In genomic region chr17:42289863-42290165, GRCh38 we compare ENCODE assay signal across 10 cellular contexts. TPM values are rescaled to one million over a fixed set of nuclear protein-coding genes. Genes with fewer than 3 reads are reported as not detected.
A peak's percentile ranks its signal among the peaks of the same experiment; 100 is the strongest.
DNase-seq lines count a peak whose midpoint lies in the region; ATAC-seq and TF ChIP-seq lines count a peak whose summit lies in the region.
"Had no signal": no experiment of that assay in that cellular context is flagged by ENCODE, and none has a peak within 500 bp of the region (broad histone marks: within the 10 kb centered on the region; RNA-seq: fewer than 3 reads in every experiment).

No MANE protein-coding gene starts in this region.

- H3K27me3 ChIP-seq in heart left ventricle (no peaks in the 10 kb centered on the region), heart right ventricle (no peaks in the 10 kb centered on the region), sigmoid colon (no peaks in the 10 kb centered on the region), upper lobe of right lung (no peaks in the 10 kb centered on the region)

- peaks cover 19% of the 10 kb centered on the region for H3K36me3 Mint-ChIP-seq in activated naive CD8-positive, alpha-beta T cell

- TF ChIP-seq CTCF in heart left ventricle (IDR thresholded peaks at IDR 0.05), result no peak
- no peak for TF ChIP-seq CTCF in heart right ventricle (IDR thresholded peaks at IDR 0.05)
- no peak for TF ChIP-seq CTCF in sigmoid colon (IDR thresholded peaks at IDR 0.05)
- no peak for TF ChIP-seq CTCF in upper lobe of right lung (IDR thresholded peaks at IDR 0.05)

- DNase-seq in heart left ventricle (no peak), heart right ventricle (no peak), sigmoid colon (peak; percentile 62), upper lobe of right lung (peak; percentile 65), activated gamma-delta T cell (lab: John Stamatoyannopoulos, UW) (no peak), HPDE6-E6E7 (ENCODE audit: extremely low spot score) (no peak), NCI-H128 (lab: John Stamatoyannopoulos, UW; ENCODE audit: unreplicated experiment) (no peak)
- DNase-seq: caudate nucleus, MV-4-11 had no signal

- H3K9me3 ChIP-seq in heart left ventricle, result no peaks in the 10 kb centered on the region
- H3K9me3 ChIP-seq in heart right ventricle, result no peaks in the 10 kb centered on the region
- no peaks in the 10 kb centered on the region for H3K9me3 ChIP-seq in sigmoid colon
- no peaks in the 10 kb centered on the region for H3K9me3 ChIP-seq in upper lobe of right lung

- no peak for TF ChIP-seq EP300 in sigmoid colon (IDR thresholded peaks at IDR 0.05)

- 87 to 92% (median 90%) methylated on average over 5 to 6 of the region's 6 CpGs for WGBS in heart left ventricle, 4 donors
- WGBS in heart right ventricle, 2 donors, result 90 to 91% methylated on average over 6 of the region's 6 CpGs
- WGBS in sigmoid colon, 2 donors, result 74 to 89% methylated on average over 6 of the region's 6 CpGs

- no peak for ATAC-seq in heart left ventricle
- no peak for ATAC-seq in heart right ventricle
- no peak for ATAC-seq in upper lobe of right lung

- peak overlapping the region; percentile 97 for H3K27ac Mint-ChIP-seq in activated naive CD8-positive, alpha-beta T cell

- H3K36me3 ChIP-seq in heart left ventricle (peaks cover 0 to 39% (median 12%) of the 10 kb centered on the region in 9 donors), heart right ventricle (peaks cover 0 to 45% (median 0%) of the 10 kb centered on the region in 9 donors), sigmoid colon (peaks cover under 1 to 28% (median 6%) of the 10 kb centered on the region in 4 donors), upper lobe of right lung (peaks cover 16% of the 10 kb centered on the region)

- H3K4me3 ChIP-seq in heart left ventricle, result peak overlapping the region in 5 of 12 donors; percentile 62 to 93 (median 65)
- H3K4me3 ChIP-seq in heart right ventricle, result peak overlapping the region in 3 of 10 donors; percentile 72 to 79 (median 77)
- H3K4me3 ChIP-seq in sigmoid colon, result no peak overlapping the region
- peak overlapping the region; percentile 71 for H3K4me3 ChIP-seq in upper lobe of right lung

- peaks cover 54% of the 10 kb centered on the region for H3K4me1 Mint-ChIP-seq in activated naive CD8-positive, alpha-beta T cell (ENCODE audit: low read depth)

- intact Hi-C loops in heart left ventricle (cut with DNase I), result loop anchor here in 1 of 10 donors (10.0 kb wide), 1 partner anchor 95 kb away; the partner anchor contains the start of gene GHDC
- intact Hi-C loops in heart right ventricle (cut with DNase I), result loop anchor here in 2 of 10 donors (10.0 kb wide), 1 partner anchor 65 kb away; no protein-coding TSS in a partner anchor
- intact Hi-C loops in sigmoid colon (cut with DNase I), result loop anchor here (2.0 to 5.0 kb wide), 3 partner anchors 21 to 98 kb away; partner anchors contain the start of gene GHDC
- intact Hi-C loops in upper lobe of right lung (cut with DNase I), result no loop called here

- no peak for TF ChIP-seq POLR2A in heart left ventricle (IDR thresholded peaks at IDR 0.05)
- no peak for TF ChIP-seq POLR2A in sigmoid colon (IDR thresholded peaks at IDR 0.05)

- H3K27ac ChIP-seq in heart left ventricle, result peak overlapping the region in 7 of 12 donors; percentile 85 to 97 (median 93)
- H3K27ac ChIP-seq in heart right ventricle, result peak overlapping the region in 5 of 10 donors; percentile 85 to 96 (median 93)
- peak overlapping the region; percentile 92 to 97 (median 94) for H3K27ac ChIP-seq in sigmoid colon
- no peak overlapping the region for H3K27ac ChIP-seq in upper lobe of right lung

- peaks cover 0 to 75% (median 29%) of the 10 kb centered on the region in 12 donors for H3K4me1 ChIP-seq in heart left ventricle
- H3K4me1 ChIP-seq in heart right ventricle, result peaks cover 11 to 68% (median 30%) of the 10 kb centered on the region in 9 donors
- peaks cover 0 to 38% (median 35%) of the 10 kb centered on the region in 4 donors for H3K4me1 ChIP-seq in sigmoid colon
- H3K4me1 ChIP-seq in upper lobe of right lung, result peaks cover 25% of the 10 kb centered on the region

- no peaks in the 10 kb centered on the region for H3K27me3 Mint-ChIP-seq in activated naive CD8-positive, alpha-beta T cell

- H3K4me3 Mint-ChIP-seq in activated naive CD8-positive, alpha-beta T cell, result peak overlapping the region; percentile 97

- H3K9me3 Mint-ChIP-seq in activated naive CD8-positive, alpha-beta T cell (ENCODE audit: low read depth), result no peaks in the 10 kb centered on the region

RNA-seq across cellular contexts. Expression of gene STAT5A, which starts 1.5 kb away (rescaled TPM):
- 10 to 100 TPM in 8 of 9 donors, 1 to 10 TPM in 1; 7.5 to 44.0 (median 15.7) TPM for total RNA-seq in heart left ventricle
- 1 to 10 TPM; 4.9 to 9.0 TPM for polyA plus RNA-seq in heart left ventricle
- 10 to 100 TPM; 13.4 to 28.5 (median 16.1) TPM for total RNA-seq in heart right ventricle
- 10 to 100 TPM in 1 of 2 donors, 1 to 10 TPM in 1; 8.2 to 11.9 TPM for polyA plus RNA-seq in heart right ventricle
- 10 to 100 TPM; 57.2 to 91.0 (median 80.8) TPM for total RNA-seq in sigmoid colon
- 10 to 100 TPM in 2 of 3 donors, 1 to 10 TPM in 1; 7.4 to 39.2 (median 13.2) TPM for polyA plus RNA-seq in sigmoid colon
- total RNA-seq in upper lobe of right lung, result 42.0 TPM

RNA-seq across cellular contexts. Expression of gene STAT5B, which starts 13.6 kb away (rescaled TPM):
- total RNA-seq in heart left ventricle (10 to 100 TPM; 26.1 to 51.9 (median 32.4) TPM), heart right ventricle (10 to 100 TPM; 26.3 to 34.7 (median 30.8) TPM), sigmoid colon (100 to 1,000 TPM in 1 of 4 donors, 10 to 100 TPM in 3; 93.5 to 117 (median 98.4) TPM), upper lobe of right lung (71.0 TPM)
- polyA plus RNA-seq in heart left ventricle (10 to 100 TPM; 13.0 to 20.3 TPM), heart right ventricle (10 to 100 TPM; 14.4 to 22.5 TPM), sigmoid colon (10 to 100 TPM; 11.3 to 37.5 (median 13.2) TPM)

Comparison
In these comparisons a context has a peak if more than half of its experiments do, and no peak if none do; other contexts are left out.
1. DNase-seq: peak in sigmoid colon (single experiment) and upper lobe of right lung (single experiment); none in heart left ventricle (0 of 5), heart right ventricle (0 of 2), activated gamma-delta T cell (single experiment), HPDE6-E6E7 (single experiment) and NCI-H128 (single experiment).